ENCODE assay signal across 1 cellular context in genomic region chr10:27531336-27531847, GRCh38.
A peak's percentile ranks its signal among the peaks of the same experiment; 100 is the strongest.
TF ChIP-seq lines count a peak whose summit lies in the region.

No MANE protein-coding gene starts in this region.

TF ChIP-seq in K562, 482 proteins besides CTCF, POLR2A, EP300 and RAD21:
- no peak for TF ChIP-seq ZNF609 (CRISPR knock-in tag; IDR thresholded peaks at IDR 0.05; ENCODE audit: borderline replicate concordance)
- no peak for TF ChIP-seq SMAD2 (IDR thresholded peaks at IDR 0.05; ENCODE audit: low read depth, low read length)
- no peak for TF ChIP-seq ZZZ3 (IDR thresholded peaks at IDR 0.05)
- no peak for TF ChIP-seq PCBP2 (IDR thresholded peaks at IDR 0.05; ENCODE audit: low read depth, low read length, poor library complexity, severe bottlenecking)
- peak; percentile 93 for TF ChIP-seq ZBTB40 (IDR thresholded peaks at IDR 0.05)
- peak; percentile 75; the same call in 1 of the 2 replicates for TF ChIP-seq ZBTB40 (CRISPR knock-in tag; IDR thresholded peaks at IDR 0.05)
- no peak for TF ChIP-seq TOE1 (IDR thresholded peaks at IDR 0.05; ENCODE audit: borderline replicate concordance)
- no peak for TF ChIP-seq TOE1 (CRISPR knock-in tag; IDR thresholded peaks at IDR 0.05; ENCODE audit: borderline replicate concordance, low read depth)
